ENCODE assay signal across 24 cellular contexts in genomic region chr5:105168806-105169205, GRCh38.
"Had no signal": no experiment of that assay in that cellular context is flagged by ENCODE, and none has a peak within 500 bp of the region (broad histone marks: within the 10 kb centered on the region; RNA-seq: fewer than 3 reads in every experiment).

No MANE protein-coding gene starts in this region.

- H2AFZ ChIP-seq: PC-9 had no signal

- H3K36me3 Mint-ChIP-seq: IgD-negative memory B cell had no signal

- H3K4me1 ChIP-seq: Peyer's patch, SJSA1 had no signal

- H3K27ac Mint-ChIP-seq: IgD-negative memory B cell had no signal

- H3K27me3 ChIP-seq: Peyer's patch, SJSA1 had no signal

- H3K4me3 Mint-ChIP-seq: IgD-negative memory B cell had no signal

- H3K4me2 ChIP-seq: KMS-11, PC-9 had no signal

- H3K9me3 ChIP-seq: Peyer's patch had no signal

- ATAC-seq: K562 had no signal

- H3K27me3 Mint-ChIP-seq: IgD-negative memory B cell had no signal

- H3K4me1 Mint-ChIP-seq: IgD-negative memory B cell had no signal

- H3K9ac ChIP-seq: KMS-11 had no signal

- DNase-seq: Kasumi-1, NCI-H1092, NCI-H1105 treated with DMSO at 0.1 percent for 48 hours, NCI-H1417 treated with DMSO at 0.1 percent for 48 hours, NCI-H146, NCI-H1694 treated with DMSO at 0.1 percent for 48 hours, NCI-H1930, NCI-H2081, NCI-H2107, NCI-H2227 treated with DMSO at 0.1 percent for 48 hours, NCI-H524, NCI-H526 treated with DMSO at 0.1 percent for 48 hours, NCI-H774, PC-9, Peyer's patch, Right ventricle myocardium superior, RPMI8226, SIG-M5 had no signal

- H3K4me3 ChIP-seq: K562, PC-9, Peyer's patch, SJSA1, SK-N-MC had no signal

- H3K36me3 ChIP-seq: Peyer's patch, SJSA1 had no signal

- H3K27ac ChIP-seq: HL-60, KMS-11, PC-9, Peyer's patch, SJSA1, SK-N-MC had no signal
